ENCODE assay signal across 8 cellular contexts in the genomic region with DNA sequence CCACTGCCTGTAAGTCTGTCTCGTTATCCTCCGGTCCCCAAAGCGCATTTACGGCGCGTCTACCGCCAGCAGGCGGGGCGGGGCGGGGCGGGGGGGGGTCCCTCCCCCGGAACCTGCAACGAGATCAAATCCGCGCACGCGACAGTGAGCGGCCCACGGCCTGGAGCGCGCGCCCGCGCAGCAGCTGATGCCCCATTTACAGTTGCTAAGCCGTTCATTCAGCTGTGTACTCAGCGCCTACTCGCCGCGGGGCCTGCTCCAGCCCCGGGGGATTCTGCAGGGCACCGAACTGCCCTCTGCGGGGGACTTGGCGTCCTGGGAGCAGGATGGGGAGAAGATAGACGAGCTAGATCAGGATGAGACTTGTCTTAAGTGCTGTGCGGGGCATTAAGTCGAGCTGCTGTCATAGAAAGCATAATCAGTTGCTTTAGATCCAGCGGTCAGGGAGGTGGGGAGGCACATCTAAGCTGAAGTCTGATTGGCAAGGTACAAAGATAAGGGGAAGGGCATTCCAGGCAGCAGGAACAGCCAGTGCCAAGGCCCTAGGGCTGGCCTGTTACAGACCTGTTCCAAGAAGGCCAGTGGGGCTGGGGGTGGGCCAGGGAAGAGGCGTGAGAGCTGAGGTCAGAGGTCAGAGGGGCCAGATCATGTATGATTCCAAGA. TPM values are rescaled to one million over a fixed set of nuclear protein-coding genes. Genes with fewer than 3 reads are reported as not detected.
DNase-seq lines count a peak whose midpoint lies in the region; TF ChIP-seq lines count a peak whose summit lies in the region.

No MANE protein-coding gene starts in this region.

- H3K36me3 ChIP-seq in H7 (replicated peaks; ENCODE audit: control insufficient read depth, insufficient read depth, low read length) (no peaks in the 10 kb centered on the region), WERI-Rb-1 (peaks cover 24% of the 10 kb centered on the region)

- no peak for TF ChIP-seq CTCF in WERI-Rb-1 (IDR thresholded peaks at IDR 0.05; ENCODE audit: low read depth, low read length)

- DNase-seq in C1 segment of cervical spinal cord (lab: John Stamatoyannopoulos, UW), result peak in 8 of 14 donors; percentile 27 to 74 (median 42)
- DNase-seq in H7, result peak; percentile 81
- DNase-seq in NCI-H2107 (lab: John Stamatoyannopoulos, UW), result peak; percentile 78
- DNase-seq in WERI-Rb-1, result peak; percentile 89
- peak; percentile 82 to 85 for DNase-seq in T47D (ENCODE audit: low read depth in 1 of 2, low spot score in 1 of 2)
- peak; percentile 53 for DNase-seq in inferior parietal cortex (ENCODE audit: extremely low spot score)
- DNase-seq in stimulated activated CD4-positive, alpha-beta T cell treated with anti-CD3 and anti-CD28 coated beads, Interleukin-15, amount 100 ng/mL, for 48 hours (ENCODE audit: low read depth in 2 of 2), result peak; percentile 61 to 63
- DNase-seq in SKM-1 (lab: John Stamatoyannopoulos, UW; ENCODE audit: unreplicated experiment), result no peak

- H3K4me3 ChIP-seq in H7 (ENCODE audit: insufficient read depth, low read depth, low read length) (peak overlapping the region; percentile 78), WERI-Rb-1 (ENCODE audit: low read depth, low read length) (peak overlapping the region; percentile 93)

- in situ Hi-C loops in T47D (cut with HindIII; ENCODE audit: low pct_unique_long_range_greater_than_20kb, low sequenced_read_pairs), result no loop called here

- H3K27me3 ChIP-seq in H7 (ENCODE audit: control insufficient read depth, insufficient read depth, low read length) (peaks cover 23% of the 10 kb centered on the region), WERI-Rb-1 (ENCODE audit: insufficient read depth, low read depth, severe bottlenecking) (no peaks in the 10 kb centered on the region)

- H3K9me3 ChIP-seq in WERI-Rb-1 (ENCODE audit: severe bottlenecking), result no peaks in the 10 kb centered on the region

- peak overlapping the region; percentile 99 for H3K27ac ChIP-seq in WERI-Rb-1

RNA-seq across cellular contexts. Expression of a gene that starts 1.4 kb away (rescaled TPM):
- total RNA-seq in H7 (2014; rRNA removed; shearing (Covaris generic)), result 44.9 and 50.2 TPM in 2 replicates

RNA-seq across cellular contexts. Expression of a gene that starts 39.5 kb away (rescaled TPM):
- total RNA-seq in H7 (2014; rRNA removed; shearing (Covaris generic)), result 2.2 and 3.4 TPM in 2 replicates
